ENCODE assay signal across 8 cellular contexts in genomic region chr3:51968175-51968681, GRCh38. TPM values are rescaled to one million over a fixed set of nuclear protein-coding genes. Genes with fewer than 3 reads are reported as not detected.
DNase-seq lines count a peak whose midpoint lies in the region; ATAC-seq, FAIRE-seq and TF ChIP-seq lines count a peak whose summit lies in the region.

No MANE protein-coding gene starts in this region.

- no peak for TF ChIP-seq RAD21 in H1 (IDR thresholded peaks at IDR 0.05 in 1 of 2, conservative IDR thresholded peaks at IDR 0.05 in 1 of 2; ENCODE audit: low read depth in 2 of 2, low read length in 2 of 2)

- 8% methylated on average over 5 of the region's 11 CpGs; no CpG with 5 or more reads in 1 of the 2 experiments for WGBS in H1 (ENCODE audit: extremely low coverage in 1 of 2, insufficient coverage in 1 of 2, insufficient read length in 1 of 2, insufficient replicate concordance in 2 of 2, low coverage in 1 of 2, low lambda C conversion rate in 2 of 2, missing lambda C conversion rate in 1 of 2), 2 experiments

- no peak; a peak in 1 of 3 replicates for TF ChIP-seq EP300 in H1 (IDR thresholded peaks at IDR 0.05; ENCODE audit: borderline replicate concordance in 1 of 2, low read depth in 2 of 2, low read length in 2 of 2)

- peak overlapping the region; percentile 99 for H4K91ac ChIP-seq in H1 (replicated peaks; ENCODE audit: insufficient read length, low read length)

- peak overlapping the region; percentile 66 for H2BK120ac ChIP-seq in H1 (replicated peaks; ENCODE audit: low read depth, low read length)

- no peaks in the 10 kb centered on the region for H4K20me1 ChIP-seq in OCI-LY7 (ENCODE audit: insufficient read depth, low read length)
- peaks cover 0 to 5% of the 10 kb centered on the region in 2 experiments for H4K20me1 ChIP-seq in H1 (replicated peaks in 1 of 2; ENCODE audit: control insufficient read depth in 1 of 2, insufficient read depth in 2 of 2, low read length in 2 of 2)

- peaks cover 0 to 9% (median 2%) of the 10 kb centered on the region in 4 experiments; a peak in 5 of 7 replicates for H3K27me3 ChIP-seq in H1 (replicated peaks in 1 of 4; ENCODE audit: control insufficient read depth in 3 of 4, extremely low read depth in 1 of 4, insufficient read depth in 3 of 4, low read length in 3 of 4)

- peak overlapping the region; percentile 99 for H3K4ac ChIP-seq in H1 (replicated peaks; ENCODE audit: insufficient read length, low read depth, low read length)

- H3K36me3 ChIP-seq in OCI-LY7 (ENCODE audit: insufficient read depth, low read length) (no peaks in the 10 kb centered on the region), H1 (ENCODE audit: control insufficient read depth in 2 of 4, insufficient read depth in 4 of 4, low read length in 3 of 4) (no peaks in the 10 kb centered on the region)

- TF ChIP-seq POLR2A in H1 (IDR thresholded peaks at IDR 0.05; ENCODE audit: control extremely low read depth in 1 of 2, low read depth in 2 of 2, low read length in 2 of 2) = no peak; a peak in 1 of 3 replicates

- H3K4me2 ChIP-seq in OCI-LY7 (ENCODE audit: low read length) (peak overlapping the region; percentile 45; the same call in 1 of the 2 replicates), H1 (ENCODE audit: insufficient read depth in 1 of 2, low read depth in 2 of 2, low read length in 2 of 2) (peak overlapping the region; percentile 85 to 90)

- no peaks in the 10 kb centered on the region for H3K79me2 ChIP-seq in OCI-LY7 (ENCODE audit: insufficient read depth, low read depth, low read length)
- no peaks in the 10 kb centered on the region for H3K79me2 ChIP-seq in H1 (ENCODE audit: control insufficient read depth in 1 of 2, insufficient read depth in 2 of 2, low read length in 2 of 2)

- peaks cover 9% of the 10 kb centered on the region; the same call in 1 of the 2 replicates for H3K23me2 ChIP-seq in H1 (ENCODE audit: low read depth, low read length)

- CTCF ChIA-PET in OCI-LY7 (lab: Charles Lee; ENCODE audit: unreplicated experiment) (interaction anchor here (0.5 to 0.7 kb wide), 3 partner anchors 14 to 725 kb away, joined by 3 to 8 read pairs (median 4); no protein-coding TSS in a partner anchor), H1 (lab: Charles Lee; ENCODE audit: partially characterized antibody) (interaction anchor here (0.8 to 10.5 kb wide), 7 partner anchors 11 to 177 kb away, joined by 3 to 66 read pairs (median 7); partner anchors contain the start of genes ACY1, GPR62, PARP3 and RRP9)

- H3K9me3 ChIP-seq in OCI-LY7 (ENCODE audit: low read length) = no peaks in the 10 kb centered on the region
- no peaks in the 10 kb centered on the region; a peak in 1 of 4 replicates for H3K9me3 ChIP-seq in H1 (ENCODE audit: insufficient read depth in 2 of 2, low read depth in 1 of 2, low read length in 1 of 2)

- no peak overlapping the region; the same call in 1 of the 2 replicates for H2BK15ac ChIP-seq in H1 (ENCODE audit: low read length)

- no peak for TF ChIP-seq CTCF in GM12865 (IDR thresholded peaks at IDR 0.05; ENCODE audit: insufficient read depth, low read depth, low read length, missing control alignments)
- TF ChIP-seq CTCF in OCI-LY7 (conservative IDR thresholded peaks at IDR 0.05; ENCODE audit: low read length) = no peak
- no peak for TF ChIP-seq CTCF in H1 (IDR thresholded peaks at IDR 0.05; ENCODE audit: control extremely low read depth in 1 of 3, insufficient read depth in 1 of 3, low read depth in 1 of 3, low read length in 3 of 3)

- POLR2A ChIA-PET in OCI-LY7 (lab: Charles Lee) (no interaction called here), H1 (lab: Charles Lee; ENCODE audit: partially characterized antibody) (interaction anchor here (0.6 to 29.3 kb wide), 18 partner anchors 9 to 1603 kb away, joined by 3 to 923 read pairs (median 4); partner anchors contain the start of genes ABHD14A, ABHD14B, ACY1 and DCAF1)

- H3K27ac Mint-ChIP-seq in natural killer cell treated with Interleukin-12 subunit alpha and Interleukin-12 subunit beta and Interleukin-15 and Interleukin-18, amount 100 ng/mL, for 72 hours = no peak overlapping the region

- H3K23ac ChIP-seq in H1 (ENCODE audit: insufficient read length) = peak overlapping the region; percentile 32

- peak overlapping the region; percentile 73 for H3K56ac ChIP-seq in H1 (replicated peaks; ENCODE audit: insufficient read length, low read depth, low read length)

- peak overlapping the region; percentile 95; the same call in 1 of the 2 replicates for H2BK12ac ChIP-seq in H1 (ENCODE audit: low read depth, low read length)

- H2BK20ac ChIP-seq in H1 (ENCODE audit: low read length) = peak overlapping the region; percentile 24; the same call in 1 of the 2 replicates

- peak overlapping the region; percentile 96; the same call in 1 of the 2 replicates for H4K8ac ChIP-seq in H1 (ENCODE audit: extremely low read depth, insufficient read depth, low read length)

- H3K79me1 ChIP-seq in H1 (ENCODE audit: low read depth, low read length) = no peaks in the 10 kb centered on the region

- peak overlapping the region; percentile 76 for H3K4me3 Mint-ChIP-seq in natural killer cell treated with Interleukin-12 subunit alpha and Interleukin-12 subunit beta and Interleukin-15 and Interleukin-18, amount 100 ng/mL, for 72 hours

- peak overlapping the region; percentile 98 for H3K18ac ChIP-seq in H1 (ENCODE audit: extremely low read depth, low read length)

- H3K14ac ChIP-seq in H1 (ENCODE audit: insufficient read length) = no peak overlapping the region

- ATAC-seq in natural killer cell treated with Interleukin-12 subunit alpha and Interleukin-12 subunit beta and Interleukin-15 and Interleukin-18, amount 100 ng/mL, for 72 hours = no peak
- ATAC-seq in HG03565 (IDR thresholded peaks at IDR 0.05; ENCODE audit: unreplicated experiment) = no peak
- ATAC-seq in GM18909 (IDR thresholded peaks at IDR 0.05; ENCODE audit: poor library complexity, unreplicated experiment) = no peak

- H4K5ac ChIP-seq in H1 (ENCODE audit: insufficient read length, low read depth, low read length) = peak overlapping the region; percentile 91

- FAIRE-seq in H1 (lab: Jason Lieb, UNC) = no peak

- DNase-seq in GM12865 (ENCODE audit: low read depth) (no peak), OCI-LY7 (ENCODE audit: low spot score) (no peak), H1 (ENCODE audit: low read depth in 1 of 2, low spot score in 2 of 2) (no peak), midbrain (lab: John Stamatoyannopoulos, UW) (no peak)
- DNase-seq in natural killer cell treated with Interleukin-12 subunit alpha and Interleukin-12 subunit beta and Interleukin-15 and Interleukin-18, amount 100 ng/mL, for 72 hours (ENCODE audit: low spot score) = no peak
- DNase-seq in activated naive CD4-positive, alpha-beta T cell treated with anti-CD3 and anti-CD28 coated beads, Interleukin-2, amount 50 U/mL, for 16 hours = no peak

- H3K4me1 Mint-ChIP-seq in natural killer cell treated with Interleukin-12 subunit alpha and Interleukin-12 subunit beta and Interleukin-15 and Interleukin-18, amount 100 ng/mL, for 72 hours (ENCODE audit: low read depth in 2 of 2) = peaks cover 8 to 11% of the 10 kb centered on the region in 2 donors

- intact Hi-C loops in OCI-LY7 (cut with micrococcal nuclease; ENCODE audit: unreplicated experiment) = no loop called here

- H3K27ac ChIP-seq in OCI-LY7 (ENCODE audit: low read depth, low read length, poor library complexity, severe bottlenecking) (no peak overlapping the region), H1 (ENCODE audit: low read depth, low read length) (peak overlapping the region; percentile 54)

- peak overlapping the region; percentile 34 to 86 (median 84) for H3K9ac ChIP-seq in H1 (replicated peaks in 1 of 4; ENCODE audit: extremely low read depth in 1 of 4, low read depth in 3 of 4, low read length in 3 of 4)

- H3K4me3 ChIP-seq in GM12865 (ENCODE audit: low read depth, low read length) = peak overlapping the region; percentile 58
- H3K4me3 ChIP-seq in OCI-LY7 (ENCODE audit: low read depth, low read length, poor library complexity, severe bottlenecking) = peak overlapping the region; percentile 51
- H3K4me3 ChIP-seq in H1 (ENCODE audit: extremely low read depth in 1 of 4, insufficient read depth in 2 of 4, low read depth in 3 of 4, low read length in 4 of 4) = peak overlapping the region; percentile 57 to 90 (median 73)

- peak overlapping the region; percentile 61; the same call in 1 of the 2 replicates for H2AK5ac ChIP-seq in H1 (ENCODE audit: low read depth, low read length)

- no peak overlapping the region for H2AFZ ChIP-seq in OCI-LY7 (ENCODE audit: low read length)
- no peak overlapping the region for H2AFZ ChIP-seq in H1 (ENCODE audit: low read length)

- peak overlapping the region; percentile 49 for H2BK5ac ChIP-seq in H1 (ENCODE audit: low read depth, low read length)

- H3K4me1 ChIP-seq in OCI-LY7 (ENCODE audit: insufficient read depth, low read length, poor library complexity, severe bottlenecking) (peaks cover 10% of the 10 kb centered on the region), H1 (replicated peaks in 1 of 4; ENCODE audit: control insufficient read depth in 3 of 4, insufficient read depth in 4 of 4, low read length in 3 of 4) (peaks cover 12 to 42% (median 33%) of the 10 kb centered on the region in 4 experiments)

- no TSS peak for BruUV-seq in OCI-LY7 (replicated peaks; lab: Mats Ljungman, UMichigan)

- no peaks in the 10 kb centered on the region for H3K9me2 ChIP-seq in OCI-LY7 (ENCODE audit: insufficient read depth, low read length)

- no peaks in the 10 kb centered on the region for H3K36me3 Mint-ChIP-seq in natural killer cell treated with Interleukin-12 subunit alpha and Interleukin-12 subunit beta and Interleukin-15 and Interleukin-18, amount 100 ng/mL, for 72 hours

- H3K27me3 Mint-ChIP-seq in natural killer cell treated with Interleukin-12 subunit alpha and Interleukin-12 subunit beta and Interleukin-15 and Interleukin-18, amount 100 ng/mL, for 72 hours = peaks cover 0 to 8% of the 10 kb centered on the region in 2 donors

- no peaks in the 10 kb centered on the region for H3K9me3 Mint-ChIP-seq in natural killer cell treated with Interleukin-12 subunit alpha and Interleukin-12 subunit beta and Interleukin-15 and Interleukin-18, amount 100 ng/mL, for 72 hours

RNA-seq across cellular contexts. Expression of gene PCBP4, which starts 1.0 kb away (rescaled TPM):
- 1.4 and 2.0 TPM in 2 replicates for total RNA-seq in OCI-LY7 (2014; rRNA removed; shearing (Covaris generic))
- 12.5 and 14.4 TPM in 2 replicates for total RNA-seq in OCI-LY7 (2022)
- total RNA-seq in H1 (2021; fragmentation: NEBNext Ultra II Directional; extraction: Animal tissue kit (Norgen Biotek cat#: 25700)) = 16.4 and 19.6 TPM in 2 replicates
- polyA plus RNA-seq in H1 (2011; rRNA removed) = 34.1 and 51.2 TPM in 2 replicates
- polyA plus RNA-seq in H1 (2011; cell fraction: cytosol; rRNA removed) = 41.2 TPM
- polyA plus RNA-seq in H1 (2011; cell fraction: nucleus; rRNA removed) = 89.0 TPM
- 15.1 to 28.4 TPM (median 24.5 TPM) in 4 replicates for polyA plus RNA-seq in H1 (2012, experiment 1 of 2)
- 20.6 TPM for polyA plus RNA-seq in H1 (2012, experiment 2 of 2)
- 12.3 TPM for polyA plus RNA-seq in H1 (2013, experiment 1 of 2)
- 12.9 TPM for polyA plus RNA-seq in H1 (2013, experiment 2 of 2)
- 12.4 and 14.2 TPM in 2 replicates for polyA minus RNA-seq in H1 (2011; rRNA and poly(A)+ RNA removed)
- 13.5 TPM for polyA minus RNA-seq in H1 (2011; cell fraction: cytosol; rRNA and poly(A)+ RNA removed)
- polyA minus RNA-seq in H1 (2011; cell fraction: nucleus; rRNA and poly(A)+ RNA removed) = 15.1 TPM
- total RNA-seq in natural killer cell treated with Interleukin-12 subunit alpha and Interleukin-12 subunit beta and Interleukin-15 and Interleukin-18, amount 100 ng/mL, for 72 hours = 1 to 10 TPM; 7.9 to 8.4 TPM

RNA-seq across cellular contexts. Expression of gene ABHD14B, which starts 5.6 kb away (rescaled TPM):
- total RNA-seq in OCI-LY7 (2014; rRNA removed; shearing (Covaris generic)) = 11.3 and 16.1 TPM in 2 replicates
- 40.1 and 41.4 TPM in 2 replicates for total RNA-seq in OCI-LY7 (2022)
- 5.8 and 6.1 TPM in 2 replicates for total RNA-seq in H1 (2021; fragmentation: NEBNext Ultra II Directional; extraction: Animal tissue kit (Norgen Biotek cat#: 25700))
- 18.0 and 20.0 TPM in 2 replicates for polyA plus RNA-seq in H1 (2011; rRNA removed)
- 19.8 TPM for polyA plus RNA-seq in H1 (2011; cell fraction: cytosol; rRNA removed)
- 29.6 TPM for polyA plus RNA-seq in H1 (2011; cell fraction: nucleus; rRNA removed)
- polyA plus RNA-seq in H1 (2012, experiment 1 of 2) = 6.0 to 11.2 TPM (median 9.3 TPM) in 4 replicates
- 8.3 TPM for polyA plus RNA-seq in H1 (2012, experiment 2 of 2)
- polyA plus RNA-seq in H1 (2013, experiment 1 of 2) = 4.5 TPM
- 4.5 TPM for polyA plus RNA-seq in H1 (2013, experiment 2 of 2)
- 11.7 and 13.7 TPM in 2 replicates for polyA minus RNA-seq in H1 (2011; rRNA and poly(A)+ RNA removed)
- 9.2 TPM for polyA minus RNA-seq in H1 (2011; cell fraction: cytosol; rRNA and poly(A)+ RNA removed)
- 12.2 TPM for polyA minus RNA-seq in H1 (2011; cell fraction: nucleus; rRNA and poly(A)+ RNA removed)
- total RNA-seq in natural killer cell treated with Interleukin-12 subunit alpha and Interleukin-12 subunit beta and Interleukin-15 and Interleukin-18, amount 100 ng/mL, for 72 hours = 10 to 100 TPM; 28.0 to 33.2 TPM

RNA-seq across cellular contexts. Expression of gene ABHD14A, which starts 6.6 kb away (rescaled TPM):
- total RNA-seq in OCI-LY7 (2014; rRNA removed; shearing (Covaris generic)) = 3.7 and 7.5 TPM in 2 replicates
- 8.9 and 10.5 TPM in 2 replicates for total RNA-seq in OCI-LY7 (2022)
- 1.8 and 4.6 TPM in 2 replicates for total RNA-seq in H1 (2021; fragmentation: NEBNext Ultra II Directional; extraction: Animal tissue kit (Norgen Biotek cat#: 25700))
- 9.8 and 12.4 TPM in 2 replicates for polyA plus RNA-seq in H1 (2011; rRNA removed)
- polyA plus RNA-seq in H1 (2011; cell fraction: cytosol; rRNA removed) = 8.7 TPM
- 6.5 TPM for polyA plus RNA-seq in H1 (2011; cell fraction: nucleus; rRNA removed)
- polyA plus RNA-seq in H1 (2012, experiment 1 of 2) = 2.7 to 5.2 TPM (median 4.4 TPM) in 4 replicates
- polyA plus RNA-seq in H1 (2012, experiment 2 of 2) = 6.5 TPM
- 5.2 TPM for polyA plus RNA-seq in H1 (2013, experiment 1 of 2)
- polyA plus RNA-seq in H1 (2013, experiment 2 of 2) = 5.6 TPM
- polyA minus RNA-seq in H1 (2011; rRNA and poly(A)+ RNA removed) = 1.7 and 1.9 TPM in 2 replicates
- polyA minus RNA-seq in H1 (2011; cell fraction: cytosol; rRNA and poly(A)+ RNA removed) = not detected
- 1.6 TPM for polyA minus RNA-seq in H1 (2011; cell fraction: nucleus; rRNA and poly(A)+ RNA removed)
- 10 to 100 TPM in 1 of 2 donors, 1 to 10 TPM in 1; 8.7 to 13.1 TPM for total RNA-seq in natural killer cell treated with Interleukin-12 subunit alpha and Interleukin-12 subunit beta and Interleukin-15 and Interleukin-18, amount 100 ng/mL, for 72 hours

RNA-seq across cellular contexts. Expression of gene GPR62, which starts 13.0 kb away (rescaled TPM):
- not detected in 2 replicates for total RNA-seq in OCI-LY7 (2014; rRNA removed; shearing (Covaris generic))
- total RNA-seq in OCI-LY7 (2022) = not detected in 2 replicates
- 0.19 and 0.22 TPM in 2 replicates for total RNA-seq in H1 (2021; fragmentation: NEBNext Ultra II Directional; extraction: Animal tissue kit (Norgen Biotek cat#: 25700))
- 0.29 and 0.36 TPM in 2 replicates for polyA plus RNA-seq in H1 (2011; rRNA removed)
- 0.37 TPM for polyA plus RNA-seq in H1 (2011; cell fraction: cytosol; rRNA removed)
- polyA plus RNA-seq in H1 (2011; cell fraction: nucleus; rRNA removed) = 0.51 TPM
- 0.32 to 0.67 TPM (median 0.48 TPM) in 4 replicates for polyA plus RNA-seq in H1 (2012, experiment 1 of 2)
- 0.25 TPM for polyA plus RNA-seq in H1 (2012, experiment 2 of 2)
- 0.28 TPM for polyA plus RNA-seq in H1 (2013, experiment 1 of 2)
- 0.22 TPM for polyA plus RNA-seq in H1 (2013, experiment 2 of 2)
- polyA minus RNA-seq in H1 (2011; rRNA and poly(A)+ RNA removed) = 0.07 and 0.35 TPM in 2 replicates
- 0.51 TPM for polyA minus RNA-seq in H1 (2011; cell fraction: cytosol; rRNA and poly(A)+ RNA removed)
- 1.00 TPM for polyA minus RNA-seq in H1 (2011; cell fraction: nucleus; rRNA and poly(A)+ RNA removed)
- total RNA-seq in natural killer cell treated with Interleukin-12 subunit alpha and Interleukin-12 subunit beta and Interleukin-15 and Interleukin-18, amount 100 ng/mL, for 72 hours = not detected

RNA-seq across cellular contexts. Expression of gene ACY1, which starts 15.1 kb away (rescaled TPM):
- total RNA-seq in OCI-LY7 (2014; rRNA removed; shearing (Covaris generic)) = 0.54 and 3.3 TPM in 2 replicates
- 4.0 and 5.6 TPM in 2 replicates for total RNA-seq in OCI-LY7 (2022)
- 45.5 and 48.3 TPM in 2 replicates for total RNA-seq in H1 (2021; fragmentation: NEBNext Ultra II Directional; extraction: Animal tissue kit (Norgen Biotek cat#: 25700))
- polyA plus RNA-seq in H1 (2011; rRNA removed) = 113 and 189 TPM in 2 replicates
- 84.0 TPM for polyA plus RNA-seq in H1 (2011; cell fraction: cytosol; rRNA removed)
- polyA plus RNA-seq in H1 (2011; cell fraction: nucleus; rRNA removed) = 135 TPM
- 34.5 to 75.6 TPM (median 65.5 TPM) in 4 replicates for polyA plus RNA-seq in H1 (2012, experiment 1 of 2)
- polyA plus RNA-seq in H1 (2012, experiment 2 of 2) = 75.0 TPM
- polyA plus RNA-seq in H1 (2013, experiment 1 of 2) = 33.1 TPM
- 31.7 TPM for polyA plus RNA-seq in H1 (2013, experiment 2 of 2)
- 58.7 and 82.2 TPM in 2 replicates for polyA minus RNA-seq in H1 (2011; rRNA and poly(A)+ RNA removed)
- 40.8 TPM for polyA minus RNA-seq in H1 (2011; cell fraction: cytosol; rRNA and poly(A)+ RNA removed)
- polyA minus RNA-seq in H1 (2011; cell fraction: nucleus; rRNA and poly(A)+ RNA removed) = 47.3 TPM
- 10 to 100 TPM; 22.4 to 42.6 TPM for total RNA-seq in natural killer cell treated with Interleukin-12 subunit alpha and Interleukin-12 subunit beta and Interleukin-15 and Interleukin-18, amount 100 ng/mL, for 72 hours
